In the genomic region with DNA sequence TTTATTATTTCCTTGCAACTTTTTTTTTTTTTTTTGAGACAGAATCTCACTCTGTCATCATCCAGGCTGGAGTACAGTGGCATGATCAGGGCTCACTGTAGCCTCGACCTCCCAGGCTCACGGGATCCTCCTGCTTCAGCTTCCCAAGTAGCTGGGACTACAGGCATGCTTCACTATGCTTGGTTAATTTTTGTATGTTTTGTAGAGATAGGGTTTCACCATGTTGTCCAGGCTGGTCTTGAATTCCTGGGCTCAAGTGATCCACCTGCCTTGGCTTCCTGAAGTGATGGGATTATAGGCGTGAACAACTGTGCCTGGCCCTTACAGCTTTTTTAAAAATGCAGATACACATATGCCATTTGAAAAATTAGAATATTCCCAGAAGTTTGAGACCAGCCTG, we compare ENCODE assay signal across 9 cellular contexts.
"Had no signal": no experiment of that assay in that cellular context is flagged by ENCODE, and none has a peak within 500 bp of the region (broad histone marks: within the 10 kb centered on the region; RNA-seq: fewer than 3 reads in every experiment).

No MANE protein-coding gene starts in this region.

- DNase-seq: GM23248, GOT3, H7, HFFc6 had no signal

- H3K9me3 Mint-ChIP-seq: HFFc6, IgD-negative memory B cell had no signal

- H3K36me3 Mint-ChIP-seq: IgD-negative memory B cell had no signal

- H3K27me3 Mint-ChIP-seq: IgD-negative memory B cell had no signal

- H3K27ac Mint-ChIP-seq: HFFc6, IgD-negative memory B cell had no signal

- H3K27ac ChIP-seq: GM23248, HL-60 had no signal

- H3K9ac ChIP-seq: GM23248 had no signal

- H3K4me1 ChIP-seq: HAP-1 had no signal

- H3K9me3 ChIP-seq: HAP-1 had no signal

- H3K4me3 ChIP-seq: GM23248, HAP-1 had no signal

- ATAC-seq: HCT116, HepG2 had no signal

- H3K36me3 ChIP-seq: HAP-1 had no signal

- H3K4me3 Mint-ChIP-seq: HFFc6, IgD-negative memory B cell had no signal
